In the genomic region with DNA sequence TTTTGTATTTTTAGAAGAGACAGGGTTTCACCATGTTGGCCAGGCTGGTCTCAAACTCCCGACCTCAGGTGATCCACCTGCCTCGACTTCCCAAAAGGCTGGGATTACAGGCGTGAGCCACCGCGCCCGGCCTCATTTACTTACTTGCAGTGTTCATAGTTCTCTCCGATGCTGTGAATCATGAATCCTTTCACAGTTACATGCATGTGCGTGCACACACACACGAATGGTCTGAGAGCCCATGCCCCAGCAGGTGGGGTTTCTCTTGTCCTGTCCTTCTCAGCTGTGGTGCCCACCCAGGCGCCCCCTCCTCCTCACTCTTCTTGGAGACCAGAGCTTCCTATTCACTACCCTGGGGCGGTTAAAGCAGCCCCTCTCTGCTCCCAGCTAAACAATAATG, we compare ENCODE assay signal across 16 cellular contexts.
"Had no signal": no experiment of that assay in that cellular context is flagged by ENCODE, and none has a peak within 500 bp of the region (broad histone marks: within the 10 kb centered on the region; RNA-seq: fewer than 3 reads in every experiment).

No MANE protein-coding gene starts in this region.

- H3K36me3 Mint-ChIP-seq: naive thymus-derived CD4-positive, alpha-beta T cell; T-cell had no signal

- DNase-seq: activated naive CD4-positive, alpha-beta T cell; body of pancreas; effector CD4-positive, alpha-beta T cell; heart left ventricle; naive thymus-derived CD4-positive, alpha-beta T cell; stimulated activated CD4-positive, alpha-beta T cell treated with anti-CD3 and anti-CD28 coated beads, Interleukin-12 subunit alpha, Interleukin-12 subunit beta, amount 100 ng/mL, for 4 hours; stimulated activated CD4-positive, alpha-beta T cell treated with anti-CD3 and anti-CD28 coated beads, Interleukin-4, amount 100 ng/mL, for 4 hours; substantia nigra; T-cell; thyroid gland; upper lobe of right lung had no signal

- ATAC-seq: body of pancreas; heart left ventricle; naive thymus-derived CD4-positive, alpha-beta T cell; T-cell; upper lobe of right lung had no signal

- H3K27me3 ChIP-seq: body of pancreas, cardiac muscle cell, right atrium auricular region, thyroid gland had no signal

- H3K27ac Mint-ChIP-seq: progenitor cell of endocrine pancreas had no signal

- H3K4me3 ChIP-seq: body of pancreas, cardiac muscle cell, heart left ventricle, lung, right atrium auricular region, thyroid gland, upper lobe of right lung had no signal

- H3K27ac ChIP-seq: body of pancreas, cardiac muscle cell, heart left ventricle, right atrium auricular region, thyroid gland, upper lobe of right lung had no signal

- H3K9me3 Mint-ChIP-seq: naive thymus-derived CD4-positive, alpha-beta T cell; stimulated activated naive CD8-positive, alpha-beta T cell treated with anti-CD3 and anti-CD28 coated beads, Interleukin-15, Interleukin-2, amounts not matched to agents 100 ng/mL and 50 ng/mL, for 24 hours; T-cell had no signal

- H3K9me3 ChIP-seq: body of pancreas, heart left ventricle, right atrium auricular region, thyroid gland, upper lobe of right lung had no signal

- H3K36me3 ChIP-seq: cardiac muscle cell, heart left ventricle, right atrium auricular region, thyroid gland, upper lobe of right lung had no signal
